In genomic region chr5:181047288-181047687, GRCh38 we compare ENCODE assay signal across 23 cellular contexts. TPM values are rescaled to one million over a fixed set of nuclear protein-coding genes. Genes with fewer than 3 reads are reported as not detected.
"Had no signal": no experiment of that assay in that cellular context is flagged by ENCODE, and none has a peak within 500 bp of the region (broad histone marks: within the 10 kb centered on the region; RNA-seq: fewer than 3 reads in every experiment).

No MANE protein-coding gene starts in this region.

- DNase-seq: Karpas-422, KG1, MG63, NCI-H1092 treated with DMSO at 0.1 percent for 48 hours, NCI-H1436 treated with DMSO at 0.1 percent for 48 hours, NCI-H1694, NCI-H187 treated with DMSO at 0.1 percent for 48 hours, NCI-H2029 treated with DMSO at 0.1 percent for 48 hours, NCI-H2227 treated with DMSO at 0.1 percent for 48 hours, NCI-H524, NCI-H526 treated with DMSO at 0.1 percent for 48 hours, NCI-H774, OCI-M1, PC-9, Peyer's patch, SHP77 treated with DMSO at 0.1 percent for 48 hours, SJCRH30, T-helper 1 cell had no signal

- H3K4me2 ChIP-seq: PC-9 had no signal

- H3K4me1 ChIP-seq: Peyer's patch, SJCRH30 had no signal

- H3K36me3 ChIP-seq: MG63, Peyer's patch, SJCRH30 had no signal

- ATAC-seq: Right ventricle myocardium inferior, SK-N-SH treated with all-trans-retinoic acid at 6 μM for 48 hours had no signal

- H3K9me3 ChIP-seq: MG63, Peyer's patch, SJCRH30 had no signal

- H3K27ac ChIP-seq: PC-9, Peyer's patch, SJCRH30 had no signal

- H3K4me3 ChIP-seq: MG63, PC-9, Peyer's patch, SJCRH30 had no signal

- H2AFZ ChIP-seq: PC-9 had no signal

RNA-seq across cellular contexts. Expression of gene BTNL9, which starts 7.2 kb away (rescaled TPM):
- total RNA-seq: PC-9, RPMI7951, SJCRH30 had no signal

RNA-seq across cellular contexts. Expression of gene BTNL3, which starts 58.6 kb away (rescaled TPM):
- total RNA-seq: HT1080, NCI-H460, PC-9, Right ventricle myocardium inferior, RPMI7951, SJCRH30 had no signal
